In genomic region chr9:135890190-135890861, GRCh38 we compare ENCODE assay signal across 21 cellular contexts. TPM values are rescaled to one million over a fixed set of nuclear protein-coding genes. Genes with fewer than 3 reads are reported as not detected.
DNase-seq lines count a peak whose midpoint lies in the region; ATAC-seq, FAIRE-seq and TF ChIP-seq lines count a peak whose summit lies in the region.
"Had no signal": no experiment of that assay in that cellular context is flagged by ENCODE, and none has a peak within 500 bp of the region (broad histone marks: within the 10 kb centered on the region; RNA-seq: fewer than 3 reads in every experiment).

No MANE protein-coding gene starts in this region.

- peaks cover 89% of the 10 kb centered on the region for H4K20me1 ChIP-seq in GM23338 (replicated peaks; ENCODE audit: insufficient read depth)
- H4K20me1 ChIP-seq in K562 (replicated peaks; ENCODE audit: control insufficient read depth, insufficient read depth, low read length): peaks cover 63% of the 10 kb centered on the region

- peaks cover 7% of the 10 kb centered on the region for H3F3A ChIP-seq in GM23338 (replicated peaks; ENCODE audit: low read depth)

- peaks cover 85% of the 10 kb centered on the region for H3K4me1 Mint-ChIP-seq in GM23338
- peaks cover 60% of the 10 kb centered on the region for H3K4me1 Mint-ChIP-seq in progenitor cell of endocrine pancreas (ENCODE audit: low read depth)

- no peak for TF ChIP-seq EP300 in K562 (IDR thresholded peaks at IDR 0.05; ENCODE audit: low read length)

- peak overlapping the region in 1 of 2 experiments; percentile 74; a peak in 2 of 4 replicates for H3K9ac ChIP-seq in K562 (ENCODE audit: insufficient read depth in 1 of 2, low read depth in 2 of 2, low read length in 2 of 2)

- FAIRE-seq in K562 (lab: Jason Lieb, UNC) (no peak), GM19239 (lab: Jason Lieb, UNC) (no peak)

- POLR2A ChIA-PET in K562 (lab: Yijun Ruan, JAX): interaction anchor here (0.7 to 1.2 kb wide), 6 partner anchors 8 to 62 kb away, joined by 3 to 4 read pairs (median 4); no protein-coding TSS in a partner anchor

- TF ChIP-seq CTCF in GM23338 (conservative IDR thresholded peaks at IDR 0.05; ENCODE audit: low read depth in 2 of 2) (no peak), K562 (IDR thresholded peaks at IDR 0.05 in 2 of 3, conservative IDR thresholded peaks at IDR 0.05 in 1 of 3; ENCODE audit: insufficient read depth in 2 of 3, low read depth in 1 of 3, low read length in 3 of 3) (no peak), foreskin keratinocyte (conservative IDR thresholded peaks at IDR 0.05) (peak; percentile 22), progenitor cell of endocrine pancreas (IDR thresholded peaks at IDR 0.05; ENCODE audit: unreplicated experiment) (no peak)

- H3K27ac Mint-ChIP-seq in GM23338 (peak overlapping the region; percentile 38; the same call in 1 of the 2 replicates), progenitor cell of endocrine pancreas (peak overlapping the region; percentile 11)
- H3K27ac Mint-ChIP-seq: activated CD4-positive, alpha-beta memory T cell treated with anti-CD3 and anti-CD28 coated beads, Interleukin-2, amount 10 ng/mL, durations not matched to agents 7 days and 5 days; activated naive CD8-positive, alpha-beta T cell treated with anti-CD3 and anti-CD28 coated beads, Interleukin-2, amount 10 ng/mL, durations not matched to agents 7 days and 5 days; activated T-cell treated with anti-CD3 and anti-CD28 coated beads, Interleukin-2, amount 50 U/mL, for 24 hours; T-helper 1 cell treated with Interleukin-12 subunit alpha and Interleukin-12 subunit beta and Interleukin-4 antibody, amounts not matched to agents 30 μg/mL and 1 μg/mL, for 36 hours had no signal

- in situ Hi-C loops in K562 (cut with MboI): no loop called here

- H3K27me3 Mint-ChIP-seq in GM23338 (ENCODE audit: insufficient read depth, low read depth, poor library complexity) (peaks cover 12% of the 10 kb centered on the region), progenitor cell of endocrine pancreas (no peaks in the 10 kb centered on the region)
- H3K27me3 Mint-ChIP-seq: activated CD4-positive, alpha-beta memory T cell treated with anti-CD3 and anti-CD28 coated beads, Interleukin-2, amount 10 ng/mL, durations not matched to agents 7 days and 5 days; activated T-cell treated with anti-CD3 and anti-CD28 coated beads, Interleukin-2, amount 50 U/mL, for 24 hours had no signal

- CTCF ChIA-PET in K562 (lab: Yijun Ruan, JAX; ENCODE audit: low intra/inter-chr PET ratio): no interaction called here

- no peaks in the 10 kb centered on the region for H3K9me3 ChIP-seq in K562 (replicated peaks; ENCODE audit: control insufficient read depth, insufficient read depth, low read depth, low read length)
- H3K9me3 ChIP-seq: Caco-2, thoracic aorta had no signal

- H3K4me3 ChIP-seq in GM23338: no peak overlapping the region
- no peak overlapping the region for H3K4me3 ChIP-seq in K562
- H3K4me3 ChIP-seq: thoracic aorta had no signal

- peaks cover 11% of the 10 kb centered on the region for H3K9me1 ChIP-seq in K562 (ENCODE audit: control insufficient read depth, insufficient read depth, low read length)

- H3K79me2 ChIP-seq in GM23338 (replicated peaks; ENCODE audit: insufficient read depth) (peaks cover 100% of the 10 kb centered on the region), K562 (ENCODE audit: control insufficient read depth, insufficient read depth, low read length) (peaks cover 99% of the 10 kb centered on the region)

- no peak for TF ChIP-seq POLR2A in K562 (conservative IDR thresholded peaks at IDR 0.05)

- no peaks in the 10 kb centered on the region for H3K27me3 ChIP-seq in GM23338 (ENCODE audit: insufficient read depth)
- no peaks in the 10 kb centered on the region for H3K27me3 ChIP-seq in K562 (ENCODE audit: control insufficient read depth in 2 of 2, insufficient read depth in 2 of 2, low read length in 2 of 2)
- no peaks in the 10 kb centered on the region for H3K27me3 ChIP-seq in foreskin keratinocyte

- H3K36me3 ChIP-seq in GM23338 (ENCODE audit: insufficient read depth) (no peaks in the 10 kb centered on the region), K562 (ENCODE audit: control insufficient read depth, insufficient read depth, low read length) (no peaks in the 10 kb centered on the region; the same call in 2 of the 3 replicates)
- H3K36me3 ChIP-seq: thoracic aorta had no signal

- no peak for DNase-seq in GM23338 (ENCODE audit: low spot score)
- no peak for DNase-seq in K562 (ENCODE audit: extremely low read depth in 1 of 4, low spot score in 3 of 4)
- DNase-seq in foreskin keratinocyte: peak in 1 of 2 donors; percentile 69
- DNase-seq in progenitor cell of endocrine pancreas (ENCODE audit: low spot score, unreplicated experiment): no peak
- DNase-seq in GM19239 (ENCODE audit: insufficient read length, low spot score): no peak
- no peak for DNase-seq in activated naive CD4-positive, alpha-beta T cell treated with Interleukin-2 at 50 U/mL for 16 hours
- no peak for DNase-seq in medulla oblongata (ENCODE audit: extremely low spot score)
- no peak for DNase-seq in left lobe of liver (ENCODE audit: low spot score)
- DNase-seq: activated CD4-positive, alpha-beta memory T cell treated with anti-CD3 and anti-CD28 coated beads, Interleukin-2, amount 10 ng/mL, durations not matched to agents 7 days and 5 days; activated naive CD8-positive, alpha-beta T cell treated with anti-CD3 and anti-CD28 coated beads, Interleukin-2, amount 10 ng/mL, durations not matched to agents 7 days and 5 days; activated T-cell treated with anti-CD3 and anti-CD28 coated beads, Interleukin-2, amount 50 U/mL, for 24 hours; Caco-2; dermis blood vessel endothelial cell; left colon; NCI-H1436; NCI-H748 treated with DMSO at 0.1 percent for 48 hours; right cardiac atrium; SIG-M5 had no signal

- ATAC-seq in GM23338 (no peak), K562 (peak; percentile 59), foreskin keratinocyte (peak; percentile 67), left lobe of liver (no peak)
- ATAC-seq: left colon, right cardiac atrium had no signal

- H3K4me2 ChIP-seq in GM23338 (no peak overlapping the region), K562 (ENCODE audit: insufficient read depth, low read length) (peak overlapping the region; percentile 16; the same call in 1 of the 2 replicates)

- BruUV-seq in K562 (replicated peaks; lab: Mats Ljungman, UMichigan): no TSS peak

- H3K4me3 Mint-ChIP-seq in GM23338 (no peak overlapping the region), progenitor cell of endocrine pancreas (ENCODE audit: low read depth) (no peak overlapping the region)
- H3K4me3 Mint-ChIP-seq: activated CD4-positive, alpha-beta memory T cell treated with anti-CD3 and anti-CD28 coated beads, Interleukin-2, amount 10 ng/mL, durations not matched to agents 7 days and 5 days; activated naive CD8-positive, alpha-beta T cell treated with anti-CD3 and anti-CD28 coated beads, Interleukin-2, amount 10 ng/mL, durations not matched to agents 7 days and 5 days; activated T-cell treated with anti-CD3 and anti-CD28 coated beads, Interleukin-2, amount 50 U/mL, for 24 hours; T-helper 1 cell treated with Interleukin-12 subunit alpha and Interleukin-12 subunit beta and Interleukin-4 antibody, amounts not matched to agents 30 μg/mL and 1 μg/mL, for 36 hours had no signal

- H3K36me3 Mint-ChIP-seq in GM23338 (ENCODE audit: low read depth) (peaks cover 3% of the 10 kb centered on the region; the same call in 1 of the 3 replicates), progenitor cell of endocrine pancreas (ENCODE audit: insufficient read depth) (peaks cover 5% of the 10 kb centered on the region)

- H3K27ac ChIP-seq in GM23338 (ENCODE audit: low read depth): peak overlapping the region; percentile 55; the same call in 1 of the 2 replicates
- H3K27ac ChIP-seq in K562 (ENCODE audit: extremely low read depth, low read depth, low read length): no peak overlapping the region
- peak overlapping the region; percentile 13 for H3K27ac ChIP-seq in foreskin keratinocyte
- H3K27ac ChIP-seq: thoracic aorta, VCaP had no signal

- WGBS in K562 (ENCODE audit: insufficient coverage, low coverage, missing lambda C conversion rate): 59% methylated on average over 16 of the region's 17 CpGs

- intact Hi-C loops in K562 (cut with micrococcal nuclease): no loop called here

- peaks cover 47% of the 10 kb centered on the region for H3K4me1 ChIP-seq in GM23338 (ENCODE audit: insufficient read depth)
- peaks cover 12 to 63% of the 10 kb centered on the region in 2 experiments for H3K4me1 ChIP-seq in K562 (replicated peaks in 1 of 2; ENCODE audit: control insufficient read depth in 2 of 2, insufficient read depth in 2 of 2, low read length in 2 of 2)
- H3K4me1 ChIP-seq in foreskin keratinocyte: peaks cover 32% of the 10 kb centered on the region
- H3K4me1 ChIP-seq: Caco-2 had no signal

- no peaks in the 10 kb centered on the region for H3K9me3 Mint-ChIP-seq in GM23338
- peaks cover 1% of the 10 kb centered on the region for H3K9me3 Mint-ChIP-seq in progenitor cell of endocrine pancreas (ENCODE audit: low read depth)
- H3K9me3 Mint-ChIP-seq: activated CD4-positive, alpha-beta memory T cell treated with anti-CD3 and anti-CD28 coated beads, Interleukin-2, amount 10 ng/mL, durations not matched to agents 7 days and 5 days; activated T-cell treated with anti-CD3 and anti-CD28 coated beads, Interleukin-2, amount 50 U/mL, for 24 hours; T-helper 1 cell treated with Interleukin-12 subunit alpha and Interleukin-12 subunit beta and Interleukin-4 antibody, amounts not matched to agents 30 μg/mL and 1 μg/mL, for 36 hours had no signal

- H3K9me2 ChIP-seq in GM23338 (ENCODE audit: insufficient read depth): no peaks in the 10 kb centered on the region

- H2AFZ ChIP-seq in GM23338: no peak overlapping the region
- H2AFZ ChIP-seq in K562 (ENCODE audit: low read depth, low read length): no peak overlapping the region

- TF ChIP-seq RAD21 in K562 (CRISPR knock-in tag; conservative IDR thresholded peaks at IDR 0.05 in 1 of 2, IDR thresholded peaks at IDR 0.05 in 1 of 2): no peak

RNA-seq across cellular contexts. Expression of gene CAMSAP1, which starts 17.0 kb away (rescaled TPM):
- total RNA-seq in GM23338 (2014; rRNA removed; shearing (Covaris generic)): 57.6 and 75.4 TPM in 2 replicates
- 6.9 and 8.2 TPM in 2 replicates for polyA plus RNA-seq in GM23338 (2016; fragmentation: Nextera tagmentation; extraction: Ambion mirVana)
- total RNA-seq in K562 (2011; cell fraction: chromatin; rRNA removed; ENCODE audit: low replicate concordance): 40.9 and 68.9 TPM in 2 replicates
- total RNA-seq in K562 (2011; cell fraction: nucleolus; rRNA removed): 21.5 and 22.4 TPM in 2 replicates
- total RNA-seq in K562 (2011; cell fraction: nucleoplasm; rRNA removed): 36.1 and 42.5 TPM in 2 replicates
- total RNA-seq in K562 (2014; rRNA removed): 18.1 and 23.4 TPM in 2 replicates
- 14.3 TPM in 2 replicates for total RNA-seq in K562 (2014; rRNA removed; fragmentation: Illumina TruSeq; extraction: Trizol)
- 13.9 and 15.7 TPM in 2 replicates for total RNA-seq in K562 (2015; rRNA removed; fragmentation: Illumina TruSeq; extraction: Trizol)
- total RNA-seq in K562 (2021): 28.8 and 32.8 TPM in 2 replicates
- 6.3 and 6.9 TPM in 2 replicates for polyA plus RNA-seq in K562 (2011; rRNA removed)
- polyA plus RNA-seq in K562 (2011; cell fraction: cytosol; rRNA removed): 6.3 and 8.3 TPM in 2 replicates
- polyA plus RNA-seq in K562 (2011; cell fraction: nucleus; rRNA removed): 15.6 and 19.6 TPM in 2 replicates
- polyA plus RNA-seq in K562 (2012): 10.6 and 11.9 TPM in 2 replicates
- 14.9 and 19.7 TPM in 2 replicates for polyA plus RNA-seq in K562 (2014; fragmentation: Illumina TruSeq; extraction: Trizol)
- polyA plus RNA-seq in K562 (2014; fragmentation: Nextera tagmentation; extraction: Ambion mirVana): 1 to 10 TPM; 1.5 to 1.6 TPM
- 10.0 and 11.3 TPM in 2 replicates for polyA plus RNA-seq in K562 (2014; rRNA removed)
- 14.1 and 20.0 TPM in 2 replicates for polyA minus RNA-seq in K562 (2011; rRNA and poly(A)+ RNA removed)
- polyA minus RNA-seq in K562 (2011; cell fraction: cytosol; rRNA and poly(A)+ RNA removed): 42.2 and 76.3 TPM in 2 replicates
- 11.4 and 23.5 TPM in 2 replicates for polyA minus RNA-seq in K562 (2011; cell fraction: nucleus; rRNA and poly(A)+ RNA removed)
- 17.5 and 20.1 TPM in 2 replicates for total RNA-seq in foreskin keratinocyte
- 3.5 and 4.4 TPM in 2 replicates for polyA plus RNA-seq in foreskin keratinocyte
- 80.6 and 82.2 TPM in 2 replicates for total RNA-seq in progenitor cell of endocrine pancreas
- total RNA-seq in left lobe of liver: 10.7 TPM

Comparison
In these comparisons a context has a peak if more than half of its experiments do, and no peak if none do; other contexts are left out.
1. ATAC-seq: peak in K562 (single experiment) and foreskin keratinocyte (single experiment); none in GM23338 (single experiment) and left lobe of liver (single experiment).